In genomic region chr13:23467048-23467931, GRCh38 we compare ENCODE assay signal across 10 cellular contexts. TPM values are rescaled to one million over a fixed set of nuclear protein-coding genes. Genes with fewer than 3 reads are reported as not detected.
DNase-seq lines count a peak whose midpoint lies in the region; ATAC-seq and TF ChIP-seq lines count a peak whose summit lies in the region.
"Had no signal": no experiment of that assay in that cellular context is flagged by ENCODE, and none has a peak within 500 bp of the region (broad histone marks: within the 10 kb centered on the region; RNA-seq: fewer than 3 reads in every experiment).

No MANE protein-coding gene starts in this region.

- H3K27me3 ChIP-seq in ascending aorta (no peaks in the 10 kb centered on the region), mesenchymal stem cell (ENCODE audit: control insufficient read depth in 1 of 2, insufficient read depth in 1 of 2, low read length in 2 of 2) (no peaks in the 10 kb centered on the region), uterus (no peaks in the 10 kb centered on the region)
- H3K27me3 ChIP-seq: pancreas, Peyer's patch had no signal

- ATAC-seq in Right ventricle myocardium superior (ENCODE audit: poor library complexity): peak; percentile 7
- no peak for ATAC-seq in HG03108 (IDR thresholded peaks at IDR 0.05; ENCODE audit: unreplicated experiment)
- ATAC-seq in HG03439 (IDR thresholded peaks at IDR 0.05; ENCODE audit: unreplicated experiment): no peak

- H2BK120ac ChIP-seq in mesenchymal stem cell (ENCODE audit: low read depth, low read length): no peak overlapping the region

- peak overlapping the region in 1 of 2 experiments; percentile 73 for H2BK12ac ChIP-seq in mesenchymal stem cell (ENCODE audit: low read length in 2 of 2)

- peak overlapping the region in 1 of 2 experiments; percentile 63 for H3K18ac ChIP-seq in mesenchymal stem cell (ENCODE audit: low read depth in 1 of 2, low read length in 2 of 2)

- 64% methylated on average over 12 of the region's 14 CpGs for WGBS in mesenchymal stem cell

- H3K4me3 ChIP-seq in ascending aorta (peak overlapping the region; percentile 60 to 69), mesenchymal stem cell (ENCODE audit: insufficient read depth in 1 of 2, low read depth in 1 of 2, low read length in 2 of 2) (no peak overlapping the region), uterus (no peak overlapping the region)

- DNase-seq in Right ventricle myocardium superior (no peak), cardiac septum (ENCODE audit: low spot score) (no peak), ascending aorta (ENCODE audit: low spot score in 2 of 2) (no peak), mesenchymal stem cell (peak; percentile 9), uterus (no peak), GM13977 (ENCODE audit: low spot score) (no peak)

- H4K8ac ChIP-seq in mesenchymal stem cell (ENCODE audit: low read length): peak overlapping the region; percentile 8

- no peak for TF ChIP-seq POLR2A in uterus (IDR thresholded peaks at IDR 0.05)

- no peak overlapping the region for H3K23ac ChIP-seq in mesenchymal stem cell (ENCODE audit: low read length in 2 of 2)

- peak overlapping the region; percentile 76 for H4K91ac ChIP-seq in mesenchymal stem cell (ENCODE audit: low read length)

- H3K4me2 ChIP-seq in mesenchymal stem cell (ENCODE audit: low read length, poor library complexity, severe bottlenecking): no peak overlapping the region

- H2BK15ac ChIP-seq in mesenchymal stem cell (ENCODE audit: low read depth, poor library complexity, severe bottlenecking): no peak overlapping the region

- TF ChIP-seq CTCF in ascending aorta (IDR thresholded peaks at IDR 0.05) (no peak), uterus (IDR thresholded peaks at IDR 0.05) (no peak), GM13977 (IDR thresholded peaks at IDR 0.05; ENCODE audit: extremely low read depth, insufficient read depth, missing control alignments) (no peak)

- H2AK5ac ChIP-seq in mesenchymal stem cell (ENCODE audit: low read length, severe bottlenecking): peak overlapping the region; percentile 17

- no peaks in the 10 kb centered on the region for H3K79me1 ChIP-seq in mesenchymal stem cell (replicated peaks; ENCODE audit: low read length, poor library complexity, severe bottlenecking)

- H3K4me1 ChIP-seq in ascending aorta (peaks cover 0 to 3% of the 10 kb centered on the region in 2 donors), mesenchymal stem cell (ENCODE audit: control insufficient read depth, insufficient read depth, low read depth, low read length) (peaks cover 11% of the 10 kb centered on the region), uterus (no peaks in the 10 kb centered on the region)

- H3K14ac ChIP-seq in mesenchymal stem cell (ENCODE audit: low read length in 2 of 2): no peak overlapping the region

- no peak overlapping the region for H3K4ac ChIP-seq in mesenchymal stem cell (ENCODE audit: low read depth in 1 of 2, low read length in 2 of 2)

- H3K36me3 ChIP-seq in ascending aorta (no peaks in the 10 kb centered on the region), mesenchymal stem cell (ENCODE audit: control insufficient read depth in 1 of 2, insufficient read depth in 2 of 2, low read depth in 1 of 2, low read length in 2 of 2) (no peaks in the 10 kb centered on the region), uterus (no peaks in the 10 kb centered on the region)
- H3K36me3 ChIP-seq: pancreas, Peyer's patch had no signal

- H3K9ac ChIP-seq in mesenchymal stem cell (ENCODE audit: low read length): peak overlapping the region; percentile 81

- no peak overlapping the region for H2AFZ ChIP-seq in mesenchymal stem cell (ENCODE audit: low read depth, low read length)

- H2BK5ac ChIP-seq in mesenchymal stem cell (ENCODE audit: low read depth, low read length, poor library complexity, severe bottlenecking): no peak overlapping the region

- H3K9me3 ChIP-seq in ascending aorta (no peaks in the 10 kb centered on the region), mesenchymal stem cell (ENCODE audit: control insufficient read depth, low read length) (no peaks in the 10 kb centered on the region), uterus (no peaks in the 10 kb centered on the region)
- H3K9me3 ChIP-seq: pancreas, Peyer's patch had no signal

- peak overlapping the region; percentile 81 to 84 for H3K27ac ChIP-seq in ascending aorta
- no peak overlapping the region for H3K27ac ChIP-seq in mesenchymal stem cell (ENCODE audit: low read length, poor library complexity, severe bottlenecking)
- peak overlapping the region; percentile 84 to 88 for H3K27ac ChIP-seq in uterus

- in situ Hi-C loops in GM13977 (cut with MboI; ENCODE audit: low pct_unique_long_range_greater_than_20kb, low sequenced_read_pairs, unreplicated experiment): loop anchor here (10.0 kb wide), 1 partner anchor 408 kb away; no protein-coding TSS in a partner anchor

- intact Hi-C loops in Right ventricle myocardium superior (cut with DNase I): loop anchor here (2.0 to 5.0 kb wide), 2 partner anchors 105 to 404 kb away; partner anchors contain the start of gene TNFRSF19
- intact Hi-C loops in cardiac septum (cut with DNase I): loop anchor here (2.0 to 10.0 kb wide), 7 partner anchors 35 to 420 kb away; partner anchors contain the start of genes MIPEP and SACS
- intact Hi-C loops in ascending aorta (cut with DNase I): loop anchor here (2.0 to 10.0 kb wide), 4 partner anchors 110 to 758 kb away; partner anchors contain the start of gene MIPEP
- intact Hi-C loops in uterus (cut with DNase I; ENCODE audit: low total_unique reads): loop anchor here (10.0 kb wide), 1 partner anchor 408 kb away; no protein-coding TSS in a partner anchor

RNA-seq across cellular contexts. Expression of gene SACS, which starts 33.8 kb away (rescaled TPM):
- total RNA-seq in Right ventricle myocardium superior: 6.8 TPM
- total RNA-seq in cardiac septum: 29.4 TPM
- total RNA-seq in ascending aorta: 13.1 TPM
- polyA plus RNA-seq in mesenchymal stem cell (2013, experiment 1 of 2): 7.1 TPM
- polyA plus RNA-seq in mesenchymal stem cell (2013, experiment 2 of 2): 6.5 TPM
- 10 to 100 TPM in 3 of 4 donors, 1 to 10 TPM in 1; 9.0 to 70.5 (median 20.5) TPM for total RNA-seq in uterus

Comparison
In these comparisons a context has a peak if more than half of its experiments do, and no peak if none do; other contexts are left out.
1. H3K4me3 ChIP-seq: peak in ascending aorta (2 of 2); none in mesenchymal stem cell (0 of 2) and uterus (0 of 2).